Comparison of ENCODE assay signal across 2 cellular contexts in genomic region chr16:31386157-31386984, GRCh38.
TF ChIP-seq lines count a peak whose summit lies in the region.

No MANE protein-coding gene starts in this region.

TF ChIP-seq in GM23338, 12 proteins besides CTCF, POLR2A, EP300 and RAD21 (continued from another document):
- TF ChIP-seq ZNF462 (CRISPR knock-in tag; IDR thresholded peaks at IDR 0.05) (no peak), JUNB (IDR thresholded peaks at IDR 0.05; ENCODE audit: unreplicated experiment) (no peak), EZH2phosphoT487 (IDR thresholded peaks at IDR 0.05; ENCODE audit: unreplicated experiment) (no peak), REST (IDR thresholded peaks at IDR 0.05; ENCODE audit: unreplicated experiment) (no peak), POLR2AphosphoS5 (IDR thresholded peaks at IDR 0.05; ENCODE audit: low read depth) (no peak), ZNF331 (CRISPR knock-in tag; IDR thresholded peaks at IDR 0.05; ENCODE audit: low read depth) (no peak), EZH2 (IDR thresholded peaks at IDR 0.05; ENCODE audit: low read depth, unreplicated experiment) (no peak), ZNF114 (CRISPR knock-in tag; IDR thresholded peaks at IDR 0.05) (no peak)

TF ChIP-seq in SK-N-SH, 30 proteins besides CTCF, POLR2A, EP300 and RAD21 (continued from another document):
- no peak for TF ChIP-seq MAX (IDR thresholded peaks at IDR 0.05; ENCODE audit: low read depth)
